In the genomic region with DNA sequence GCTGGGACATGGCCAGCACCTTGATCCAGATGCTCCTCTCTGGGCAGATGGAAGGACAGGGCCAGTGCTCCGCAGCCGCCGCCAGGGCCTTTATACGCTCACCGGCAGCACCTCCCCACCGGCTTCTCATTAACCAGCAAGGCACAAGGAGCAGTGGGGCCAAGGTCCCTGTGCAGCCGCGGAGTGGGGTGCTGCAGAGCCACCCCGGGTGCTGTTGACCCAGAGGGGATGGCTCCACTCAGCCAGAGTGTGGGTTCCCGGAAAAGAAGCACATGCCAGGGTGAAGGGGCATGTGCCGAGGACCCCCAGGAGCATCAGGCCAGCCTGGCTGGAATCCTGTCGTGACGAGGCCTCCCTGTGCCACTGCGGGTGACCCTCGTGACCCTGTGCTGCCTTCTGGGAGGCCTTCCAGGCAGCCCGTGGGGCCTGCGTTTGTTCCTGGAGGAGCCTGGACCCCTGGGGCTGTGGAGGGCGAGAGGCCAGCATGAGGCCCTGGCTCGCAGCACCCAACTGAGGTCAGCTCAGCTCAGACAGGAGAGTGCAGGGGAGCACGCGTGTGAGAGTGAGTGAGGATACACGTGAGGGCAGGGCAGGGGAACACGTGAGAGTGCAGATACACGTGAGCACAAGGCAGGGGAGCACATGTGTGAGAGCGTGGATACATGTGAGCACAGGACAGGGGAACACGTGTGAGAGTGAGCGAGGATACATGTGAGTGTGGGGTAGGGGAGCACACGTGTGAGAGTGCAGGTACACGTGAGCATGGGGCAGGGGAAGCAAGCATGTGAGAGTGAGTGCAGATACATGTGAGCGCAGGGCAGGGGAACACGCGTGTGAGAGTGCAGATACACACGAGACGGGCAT, we compare ENCODE assay signal across 1 cellular context.
TF ChIP-seq lines count a peak whose summit lies in the region.

TSS of gene FTCD (minus strand) at position 66 of the 864 bp plus-strand sequence. CDS start at position 10, 56 bp downstream.

TF ChIP-seq in HepG2, 621 proteins besides CTCF, POLR2A, EP300 and RAD21 (continued from another document and continues in another):
- TF ChIP-seq ZNF687 (CRISPR knock-in tag; IDR thresholded peaks at IDR 0.05): peak; percentile 98
- no peak for TF ChIP-seq ZEB1 (IDR thresholded peaks at IDR 0.05; ENCODE audit: insufficient replicate concordance, low read depth)
- no peak; the same call in 1 of the 2 replicates for TF ChIP-seq TFE3 (CRISPR knock-in tag; IDR thresholded peaks at IDR 0.05)
- TF ChIP-seq, protein P1, sequence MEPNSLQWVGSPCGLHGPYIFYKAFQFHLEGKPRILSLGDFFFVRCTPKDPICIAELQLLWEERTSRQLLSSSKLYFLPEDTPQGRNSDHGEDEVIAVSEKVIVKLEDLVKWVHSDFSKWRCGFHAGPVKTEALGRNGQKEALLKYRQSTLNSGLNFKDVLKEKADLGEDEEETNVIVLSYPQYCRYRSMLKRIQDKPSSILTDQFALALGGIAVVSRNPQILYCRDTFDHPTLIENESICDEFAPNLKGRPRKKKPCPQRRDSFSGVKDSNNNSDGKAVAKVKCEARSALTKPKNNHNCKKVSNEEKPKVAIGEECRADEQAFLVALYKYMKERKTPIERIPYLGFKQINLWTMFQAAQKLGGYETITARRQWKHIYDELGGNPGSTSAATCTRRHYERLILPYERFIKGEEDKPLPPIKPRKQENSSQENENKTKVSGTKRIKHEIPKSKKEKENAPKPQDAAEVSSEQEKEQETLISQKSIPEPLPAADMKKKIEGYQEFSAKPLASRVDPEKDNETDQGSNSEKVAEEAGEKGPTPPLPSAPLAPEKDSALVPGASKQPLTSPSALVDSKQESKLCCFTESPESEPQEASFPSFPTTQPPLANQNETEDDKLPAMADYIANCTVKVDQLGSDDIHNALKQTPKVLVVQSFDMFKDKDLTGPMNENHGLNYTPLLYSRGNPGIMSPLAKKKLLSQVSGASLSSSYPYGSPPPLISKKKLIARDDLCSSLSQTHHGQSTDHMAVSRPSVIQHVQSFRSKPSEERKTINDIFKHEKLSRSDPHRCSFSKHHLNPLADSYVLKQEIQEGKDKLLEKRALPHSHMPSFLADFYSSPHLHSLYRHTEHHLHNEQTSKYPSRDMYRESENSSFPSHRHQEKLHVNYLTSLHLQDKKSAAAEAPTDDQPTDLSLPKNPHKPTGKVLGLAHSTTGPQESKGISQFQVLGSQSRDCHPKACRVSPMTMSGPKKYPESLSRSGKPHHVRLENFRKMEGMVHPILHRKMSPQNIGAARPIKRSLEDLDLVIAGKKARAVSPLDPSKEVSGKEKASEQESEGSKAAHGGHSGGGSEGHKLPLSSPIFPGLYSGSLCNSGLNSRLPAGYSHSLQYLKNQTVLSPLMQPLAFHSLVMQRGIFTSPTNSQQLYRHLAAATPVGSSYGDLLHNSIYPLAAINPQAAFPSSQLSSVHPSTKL (CRISPR knock-in tag; IDR thresholded peaks at IDR 0.05): peak; percentile 50
- TF ChIP-seq ZNF382 (CRISPR knock-in tag; IDR thresholded peaks at IDR 0.05; ENCODE audit: borderline replicate concordance): no peak
- TF ChIP-seq KLF16 (CRISPR knock-in tag; IDR thresholded peaks at IDR 0.05): peak in 1 of 2 experiments; percentile 42; a peak in 1 of 4 replicates
- no peak for TF ChIP-seq NFKBIZ (CRISPR knock-in tag; IDR thresholded peaks at IDR 0.05)
- TF ChIP-seq MBD4 (IDR thresholded peaks at IDR 0.05; ENCODE audit: borderline replicate concordance, low read length): no peak
- TF ChIP-seq ZNF281 (CRISPR knock-in tag; IDR thresholded peaks at IDR 0.05; ENCODE audit: borderline replicate concordance): no peak
- no peak for TF ChIP-seq NFRKB (IDR thresholded peaks at IDR 0.05)
- TF ChIP-seq ZNF292 (CRISPR knock-in tag; IDR thresholded peaks at IDR 0.05; ENCODE audit: borderline replicate concordance, low read depth): peak; percentile 63; the same call in 1 of the 2 replicates
- peak; percentile 69 for TF ChIP-seq SALL1 (CRISPR knock-in tag; IDR thresholded peaks at IDR 0.05)
- TF ChIP-seq ERF (CRISPR knock-in tag; IDR thresholded peaks at IDR 0.05): 0 out of 2 replicates have a peak, but pooled peaks have one; percentile 28
- TF ChIP-seq REL (CRISPR knock-in tag; conservative IDR thresholded peaks at IDR 0.05): 0 out of 2 replicates have a peak, but pooled peaks have one; percentile 41
- TF ChIP-seq NRL (CRISPR knock-in tag; IDR thresholded peaks at IDR 0.05; ENCODE audit: borderline replicate concordance): peak; percentile 94
- no peak for TF ChIP-seq TEAD2 (CRISPR knock-in tag; IDR thresholded peaks at IDR 0.05)
- TF ChIP-seq RBFOX2 (IDR thresholded peaks at IDR 0.05; ENCODE audit: low read depth, low read length): peak; percentile 90
- no peak for TF ChIP-seq ZNF34 (CRISPR knock-in tag; IDR thresholded peaks at IDR 0.05; ENCODE audit: borderline replicate concordance)
- no peak; the same call in 1 of the 2 replicates for TF ChIP-seq SMYD3 (CRISPR knock-in tag; IDR thresholded peaks at IDR 0.05)
- TF ChIP-seq TRIM22 (IDR thresholded peaks at IDR 0.05): no peak
- no peak for TF ChIP-seq NBN (conservative IDR thresholded peaks at IDR 0.05)
- TF ChIP-seq STAT5B (CRISPR knock-in tag; IDR thresholded peaks at IDR 0.05): no peak
- TF ChIP-seq ZNF546 (CRISPR knock-in tag; conservative IDR thresholded peaks at IDR 0.05): no peak; the same call in 1 of the 2 replicates
- TF ChIP-seq DMTF1 (CRISPR knock-in tag; IDR thresholded peaks at IDR 0.05): no peak; the same call in 1 of the 2 replicates
- no peak for TF ChIP-seq PLRG1 (conservative IDR thresholded peaks at IDR 0.05)
- TF ChIP-seq ZNF616 (CRISPR knock-in tag; IDR thresholded peaks at IDR 0.05; ENCODE audit: low read depth): 0 out of 2 replicates have a peak, but pooled peaks have one; percentile 45
- 0 out of 2 replicates have a peak, but pooled peaks have one; percentile 53 for TF ChIP-seq TERF1 (CRISPR knock-in tag; IDR thresholded peaks at IDR 0.05)
- 0 out of 2 replicates have a peak, but pooled peaks have one; percentile 34 for TF ChIP-seq ZSCAN22 (CRISPR knock-in tag; IDR thresholded peaks at IDR 0.05)
- TF ChIP-seq RFXANK (CRISPR knock-in tag; IDR thresholded peaks at IDR 0.05): no peak
- no peak; the same call in 1 of the 2 replicates for TF ChIP-seq ZKSCAN8 (CRISPR knock-in tag; IDR thresholded peaks at IDR 0.05; ENCODE audit: borderline replicate concordance)
- peak; percentile 96 for TF ChIP-seq ZNF350 (CRISPR knock-in tag; IDR thresholded peaks at IDR 0.05; ENCODE audit: borderline replicate concordance, low read depth)
- TF ChIP-seq TP53 (CRISPR knock-in tag; conservative IDR thresholded peaks at IDR 0.05): no peak
- TF ChIP-seq ADNP (CRISPR knock-in tag; IDR thresholded peaks at IDR 0.05): no peak
- TF ChIP-seq TAF15 (IDR thresholded peaks at IDR 0.05; ENCODE audit: low read depth, low read length, poor library complexity, severe bottlenecking): no peak
- 0 out of 2 replicates have a peak, but pooled peaks have one; percentile 11 for TF ChIP-seq ZMYM3 (CRISPR knock-in tag; IDR thresholded peaks at IDR 0.05)
- no peak for TF ChIP-seq MXD4 (CRISPR knock-in tag; IDR thresholded peaks at IDR 0.05)
- no peak for TF ChIP-seq NCOR1 (IDR thresholded peaks at IDR 0.05; ENCODE audit: borderline replicate concordance, low read length)
- no peak for TF ChIP-seq HOXA5 (CRISPR knock-in tag; IDR thresholded peaks at IDR 0.05)
- no peak for TF ChIP-seq NFATC3 (CRISPR knock-in tag; IDR thresholded peaks at IDR 0.05)
